In the genomic region with DNA sequence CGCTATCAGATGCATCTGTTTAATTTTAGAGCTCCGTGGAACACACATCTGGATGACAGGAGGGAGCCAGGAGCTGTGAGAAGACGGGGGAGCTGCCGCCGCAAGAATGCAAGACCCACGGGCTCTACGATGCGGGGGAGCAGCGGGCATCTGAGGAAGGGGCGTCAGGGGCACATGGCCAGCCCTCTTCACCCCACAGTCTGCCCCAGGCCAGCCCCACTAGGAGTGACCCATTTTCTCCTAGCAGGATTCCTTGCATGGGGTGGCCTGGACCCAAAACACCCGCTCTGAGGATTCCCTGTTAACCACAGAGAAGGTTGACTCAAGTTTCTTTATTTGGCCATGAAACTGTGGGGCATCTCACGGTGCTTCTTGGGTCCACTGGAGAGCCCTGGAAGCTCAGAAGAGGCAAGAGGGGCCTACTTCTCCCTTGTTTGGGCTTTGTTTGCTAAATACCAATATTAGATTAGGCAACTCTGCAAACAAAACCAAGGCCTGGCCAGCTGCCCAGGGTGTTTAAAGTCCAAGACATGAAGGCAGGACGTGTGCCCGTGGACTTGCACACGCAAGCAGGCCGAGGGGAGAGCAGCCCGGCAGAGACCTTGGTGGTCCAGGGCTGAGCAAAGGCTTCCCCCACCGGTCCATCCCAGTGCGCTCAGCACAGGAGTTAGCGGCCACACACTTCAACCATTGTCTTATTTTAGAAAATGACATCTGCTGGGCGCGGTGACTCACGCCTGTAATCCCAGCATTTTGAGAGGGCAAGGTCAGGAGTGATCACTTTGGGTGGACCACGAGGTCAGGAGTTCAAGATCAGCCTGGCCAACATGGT, we compare ENCODE assay signal across 1 cellular context.
TF ChIP-seq lines count a peak whose summit lies in the region.

No MANE protein-coding gene starts in this region.

TF ChIP-seq in HepG2, 621 proteins besides CTCF, POLR2A, EP300 and RAD21 (continued from another document and continues in another):
- no peak for TF ChIP-seq ATAD3A (CRISPR knock-in tag; IDR thresholded peaks at IDR 0.05)
- TF ChIP-seq, protein P1, sequence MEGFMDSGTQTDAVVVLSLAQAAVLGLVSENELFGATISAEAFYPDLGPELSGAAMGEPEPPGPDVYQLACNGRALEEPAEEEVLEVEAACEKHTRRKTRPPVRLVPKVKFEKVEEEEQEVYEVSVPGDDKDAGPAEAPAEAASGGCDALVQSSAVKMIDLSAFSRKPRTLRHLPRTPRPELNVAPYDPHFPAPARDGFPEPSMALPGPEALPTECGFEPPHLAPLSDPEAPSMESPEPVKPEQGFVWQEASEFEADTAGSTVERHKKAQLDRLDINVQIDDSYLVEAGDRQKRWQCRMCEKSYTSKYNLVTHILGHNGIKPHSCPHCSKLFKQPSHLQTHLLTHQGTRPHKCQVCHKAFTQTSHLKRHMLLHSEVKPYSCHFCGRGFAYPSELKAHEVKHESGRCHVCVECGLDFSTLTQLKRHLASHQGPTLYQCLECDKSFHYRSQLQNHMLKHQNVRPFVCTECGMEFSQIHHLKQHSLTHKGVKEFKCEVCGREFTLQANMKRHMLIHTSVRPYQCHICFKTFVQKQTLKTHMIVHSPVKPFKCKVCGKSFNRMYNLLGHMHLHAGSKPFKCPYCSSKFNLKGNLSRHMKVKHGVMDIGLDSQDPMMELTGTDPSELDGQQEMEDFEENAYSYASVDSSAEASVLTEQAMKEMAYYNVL (CRISPR knock-in tag; IDR thresholded peaks at IDR 0.05; ENCODE audit: borderline replicate concordance) = peak; percentile 86; the same call in 1 of the 2 replicates
- TF ChIP-seq PRPF4 (IDR thresholded peaks at IDR 0.05; ENCODE audit: low read depth, low read length, poor library complexity, severe bottlenecking) = no peak
- TF ChIP-seq ZMYM3 (CRISPR knock-in tag; IDR thresholded peaks at IDR 0.05) = peak; percentile 88
- peak; percentile 53 for TF ChIP-seq BHLHE40 (IDR thresholded peaks at IDR 0.05; ENCODE audit: low read length)
- peak; percentile 36; the same call in 1 of the 2 replicates for TF ChIP-seq PHF8 (CRISPR knock-in tag; IDR thresholded peaks at IDR 0.05)
- TF ChIP-seq, protein P2, sequence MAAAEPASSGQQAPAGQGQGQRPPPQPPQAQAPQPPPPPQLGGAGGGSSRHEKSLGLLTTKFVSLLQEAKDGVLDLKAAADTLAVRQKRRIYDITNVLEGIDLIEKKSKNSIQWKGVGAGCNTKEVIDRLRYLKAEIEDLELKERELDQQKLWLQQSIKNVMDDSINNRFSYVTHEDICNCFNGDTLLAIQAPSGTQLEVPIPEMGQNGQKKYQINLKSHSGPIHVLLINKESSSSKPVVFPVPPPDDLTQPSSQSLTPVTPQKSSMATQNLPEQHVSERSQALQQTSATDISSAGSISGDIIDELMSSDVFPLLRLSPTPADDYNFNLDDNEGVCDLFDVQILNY (CRISPR knock-in tag; conservative IDR thresholded peaks at IDR 0.05) = no peak
- peak; percentile 96 for TF ChIP-seq ARNT2 (CRISPR knock-in tag; IDR thresholded peaks at IDR 0.05; ENCODE audit: low read depth)
- no peak for TF ChIP-seq ZFP36L2 (CRISPR knock-in tag; IDR thresholded peaks at IDR 0.05)
- 0 out of 2 replicates have a peak, but pooled peaks have one; percentile 52 for TF ChIP-seq ZFAT (CRISPR knock-in tag; conservative IDR thresholded peaks at IDR 0.05)
- TF ChIP-seq SRSF4 (IDR thresholded peaks at IDR 0.05; ENCODE audit: low read depth, low read length, poor library complexity, severe bottlenecking) = no peak
- peak; percentile 98 for TF ChIP-seq PITX1 (CRISPR knock-in tag; IDR thresholded peaks at IDR 0.05)
- TF ChIP-seq ZNF7 (CRISPR knock-in tag; IDR thresholded peaks at IDR 0.05) = no peak
- TF ChIP-seq ZNF879 (CRISPR knock-in tag; IDR thresholded peaks at IDR 0.05) = no peak; the same call in 1 of the 2 replicates
- TF ChIP-seq BRCA1 (CRISPR knock-in tag; IDR thresholded peaks at IDR 0.05) = peak; percentile 59; the same call in 1 of the 2 replicates
- TF ChIP-seq STAG1 (CRISPR knock-in tag; IDR thresholded peaks at IDR 0.05) = peak; percentile 51
- TF ChIP-seq, protein P3, sequence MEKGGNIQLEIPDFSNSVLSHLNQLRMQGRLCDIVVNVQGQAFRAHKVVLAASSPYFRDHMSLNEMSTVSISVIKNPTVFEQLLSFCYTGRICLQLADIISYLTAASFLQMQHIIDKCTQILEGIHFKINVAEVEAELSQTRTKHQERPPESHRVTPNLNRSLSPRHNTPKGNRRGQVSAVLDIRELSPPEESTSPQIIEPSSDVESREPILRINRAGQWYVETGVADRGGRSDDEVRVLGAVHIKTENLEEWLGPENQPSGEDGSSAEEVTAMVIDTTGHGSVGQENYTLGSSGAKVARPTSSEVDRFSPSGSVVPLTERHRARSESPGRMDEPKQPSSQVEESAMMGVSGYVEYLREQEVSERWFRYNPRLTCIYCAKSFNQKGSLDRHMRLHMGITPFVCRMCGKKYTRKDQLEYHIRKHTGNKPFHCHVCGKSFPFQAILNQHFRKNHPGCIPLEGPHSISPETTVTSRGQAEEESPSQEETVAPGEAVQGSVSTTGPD (CRISPR knock-in tag; IDR thresholded peaks at IDR 0.05) = peak; percentile 68; the same call in 1 of the 2 replicates
- TF ChIP-seq REXO4 (CRISPR knock-in tag; IDR thresholded peaks at IDR 0.05; ENCODE audit: borderline replicate concordance) = no peak
- TF ChIP-seq ZNF629 (CRISPR knock-in tag; conservative IDR thresholded peaks at IDR 0.05) = no peak
- TF ChIP-seq, protein P4, sequence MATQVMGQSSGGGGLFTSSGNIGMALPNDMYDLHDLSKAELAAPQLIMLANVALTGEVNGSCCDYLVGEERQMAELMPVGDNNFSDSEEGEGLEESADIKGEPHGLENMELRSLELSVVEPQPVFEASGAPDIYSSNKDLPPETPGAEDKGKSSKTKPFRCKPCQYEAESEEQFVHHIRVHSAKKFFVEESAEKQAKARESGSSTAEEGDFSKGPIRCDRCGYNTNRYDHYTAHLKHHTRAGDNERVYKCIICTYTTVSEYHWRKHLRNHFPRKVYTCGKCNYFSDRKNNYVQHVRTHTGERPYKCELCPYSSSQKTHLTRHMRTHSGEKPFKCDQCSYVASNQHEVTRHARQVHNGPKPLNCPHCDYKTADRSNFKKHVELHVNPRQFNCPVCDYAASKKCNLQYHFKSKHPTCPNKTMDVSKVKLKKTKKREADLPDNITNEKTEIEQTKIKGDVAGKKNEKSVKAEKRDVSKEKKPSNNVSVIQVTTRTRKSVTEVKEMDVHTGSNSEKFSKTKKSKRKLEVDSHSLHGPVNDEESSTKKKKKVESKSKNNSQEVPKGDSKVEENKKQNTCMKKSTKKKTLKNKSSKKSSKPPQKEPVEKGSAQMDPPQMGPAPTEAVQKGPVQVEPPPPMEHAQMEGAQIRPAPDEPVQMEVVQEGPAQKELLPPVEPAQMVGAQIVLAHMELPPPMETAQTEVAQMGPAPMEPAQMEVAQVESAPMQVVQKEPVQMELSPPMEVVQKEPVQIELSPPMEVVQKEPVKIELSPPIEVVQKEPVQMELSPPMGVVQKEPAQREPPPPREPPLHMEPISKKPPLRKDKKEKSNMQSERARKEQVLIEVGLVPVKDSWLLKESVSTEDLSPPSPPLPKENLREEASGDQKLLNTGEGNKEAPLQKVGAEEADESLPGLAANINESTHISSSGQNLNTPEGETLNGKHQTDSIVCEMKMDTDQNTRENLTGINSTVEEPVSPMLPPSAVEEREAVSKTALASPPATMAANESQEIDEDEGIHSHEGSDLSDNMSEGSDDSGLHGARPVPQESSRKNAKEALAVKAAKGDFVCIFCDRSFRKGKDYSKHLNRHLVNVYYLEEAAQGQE (IDR thresholded peaks at IDR 0.05; ENCODE audit: borderline replicate concordance in 1 of 2, low read depth in 1 of 2, low read length in 2 of 2) = peak in 1 of 2 experiments; percentile 78; a peak in 2 of 4 replicates
- no peak for TF ChIP-seq ZNF34 (CRISPR knock-in tag; IDR thresholded peaks at IDR 0.05; ENCODE audit: borderline replicate concordance)
- peak; percentile 92 for TF ChIP-seq ZNF501 (CRISPR knock-in tag; IDR thresholded peaks at IDR 0.05)
- 0 out of 2 replicates have a peak, but pooled peaks have one; percentile 33 for TF ChIP-seq KLF11 (CRISPR knock-in tag; IDR thresholded peaks at IDR 0.05)
- no peak for TF ChIP-seq ZNF484 (CRISPR knock-in tag; IDR thresholded peaks at IDR 0.05; ENCODE audit: borderline replicate concordance, low read depth)
- no peak for TF ChIP-seq ZIK1 (CRISPR knock-in tag; IDR thresholded peaks at IDR 0.05; ENCODE audit: borderline replicate concordance, low read depth)
- peak; percentile 99 for TF ChIP-seq NFIC (IDR thresholded peaks at IDR 0.05; ENCODE audit: low read length)
- peak; percentile 84; the same call in 1 of the 2 replicates for TF ChIP-seq NR2C2 (CRISPR knock-in tag; IDR thresholded peaks at IDR 0.05; ENCODE audit: borderline replicate concordance)
- TF ChIP-seq PRMT3 (CRISPR knock-in tag; IDR thresholded peaks at IDR 0.05; ENCODE audit: borderline replicate concordance, low read depth) = no peak
- no peak for TF ChIP-seq MAF1 (CRISPR knock-in tag; IDR thresholded peaks at IDR 0.05; ENCODE audit: borderline replicate concordance)
- TF ChIP-seq, protein P5, sequence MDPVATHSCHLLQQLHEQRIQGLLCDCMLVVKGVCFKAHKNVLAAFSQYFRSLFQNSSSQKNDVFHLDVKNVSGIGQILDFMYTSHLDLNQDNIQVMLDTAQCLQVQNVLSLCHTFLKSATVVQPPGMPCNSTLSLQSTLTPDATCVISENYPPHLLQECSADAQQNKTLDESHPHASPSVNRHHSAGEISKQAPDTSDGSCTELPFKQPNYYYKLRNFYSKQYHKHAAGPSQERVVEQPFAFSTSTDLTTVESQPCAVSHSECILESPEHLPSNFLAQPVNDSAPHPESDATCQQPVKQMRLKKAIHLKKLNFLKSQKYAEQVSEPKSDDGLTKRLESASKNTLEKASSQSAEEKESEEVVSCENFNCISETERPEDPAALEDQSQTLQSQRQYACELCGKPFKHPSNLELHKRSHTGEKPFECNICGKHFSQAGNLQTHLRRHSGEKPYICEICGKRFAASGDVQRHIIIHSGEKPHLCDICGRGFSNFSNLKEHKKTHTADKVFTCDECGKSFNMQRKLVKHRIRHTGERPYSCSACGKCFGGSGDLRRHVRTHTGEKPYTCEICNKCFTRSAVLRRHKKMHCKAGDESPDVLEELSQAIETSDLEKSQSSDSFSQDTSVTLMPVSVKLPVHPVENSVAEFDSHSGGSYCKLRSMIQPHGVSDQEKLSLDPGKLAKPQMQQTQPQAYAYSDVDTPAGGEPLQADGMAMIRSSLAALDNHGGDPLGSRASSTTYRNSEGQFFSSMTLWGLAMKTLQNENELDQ (CRISPR knock-in tag; IDR thresholded peaks at IDR 0.05; ENCODE audit: borderline replicate concordance) = no peak
- peak; percentile 72; the same call in 1 of the 2 replicates for TF ChIP-seq ZNF670 (CRISPR knock-in tag; IDR thresholded peaks at IDR 0.05; ENCODE audit: borderline replicate concordance)
- no peak for TF ChIP-seq EEA1 (CRISPR knock-in tag; IDR thresholded peaks at IDR 0.05; ENCODE audit: borderline replicate concordance)
- TF ChIP-seq ZFP82 (CRISPR knock-in tag; IDR thresholded peaks at IDR 0.05; ENCODE audit: borderline replicate concordance) = peak; percentile 86
- peak; percentile 99 for TF ChIP-seq HMG20A (CRISPR knock-in tag; IDR thresholded peaks at IDR 0.05; ENCODE audit: borderline replicate concordance)
- TF ChIP-seq HNF4A (CRISPR knock-in tag; IDR thresholded peaks at IDR 0.05) = peak; percentile 99
- peak; percentile 99 for TF ChIP-seq NCOA2 (CRISPR knock-in tag; IDR thresholded peaks at IDR 0.05)
- 0 out of 2 replicates have a peak, but pooled peaks have one; percentile 15 for TF ChIP-seq TMF1 (CRISPR knock-in tag; IDR thresholded peaks at IDR 0.05; ENCODE audit: low read depth)
- peak; percentile 55; the same call in 1 of the 2 replicates for TF ChIP-seq ZNF12 (CRISPR knock-in tag; IDR thresholded peaks at IDR 0.05)
- peak; percentile 96 for TF ChIP-seq FOXK1 (CRISPR knock-in tag; IDR thresholded peaks at IDR 0.05; ENCODE audit: borderline replicate concordance, low read depth)
- peak; percentile 92 for TF ChIP-seq MYC (CRISPR knock-in tag; IDR thresholded peaks at IDR 0.05; ENCODE audit: borderline replicate concordance)
- TF ChIP-seq, protein P6, sequence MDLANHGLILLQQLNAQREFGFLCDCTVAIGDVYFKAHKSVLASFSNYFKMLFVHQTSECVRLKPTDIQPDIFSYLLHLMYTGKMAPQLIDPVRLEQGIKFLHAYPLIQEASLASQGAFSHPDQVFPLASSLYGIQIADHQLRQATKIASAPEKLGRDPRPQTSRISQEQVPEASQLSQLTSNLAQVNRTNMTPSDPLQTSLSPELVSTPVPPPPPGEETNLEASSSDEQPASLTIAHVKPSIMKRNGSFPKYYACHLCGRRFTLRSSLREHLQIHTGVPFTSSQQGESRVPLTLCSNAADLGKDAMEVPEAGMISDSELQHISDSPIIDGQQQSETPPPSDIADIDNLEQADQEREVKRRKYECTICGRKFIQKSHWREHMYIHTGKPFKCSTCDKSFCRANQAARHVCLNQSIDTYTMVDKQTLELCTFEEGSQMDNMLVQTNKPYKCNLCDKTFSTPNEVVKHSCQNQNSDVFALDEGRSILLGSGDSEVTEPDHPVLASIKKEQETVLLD (CRISPR knock-in tag; IDR thresholded peaks at IDR 0.05; ENCODE audit: low read depth) = no peak
- TF ChIP-seq TCF7L2 (IDR thresholded peaks at IDR 0.05; ENCODE audit: low read depth, low read length) = no peak
- no peak for TF ChIP-seq RFX5 (IDR thresholded peaks at IDR 0.05; ENCODE audit: low read depth, low read length)
- no peak for TF ChIP-seq DR1 (CRISPR knock-in tag; IDR thresholded peaks at IDR 0.05)
- TF ChIP-seq SSRP1 (CRISPR knock-in tag; IDR thresholded peaks at IDR 0.05) = peak; percentile 31; the same call in 1 of the 2 replicates
- TF ChIP-seq, protein P7, sequence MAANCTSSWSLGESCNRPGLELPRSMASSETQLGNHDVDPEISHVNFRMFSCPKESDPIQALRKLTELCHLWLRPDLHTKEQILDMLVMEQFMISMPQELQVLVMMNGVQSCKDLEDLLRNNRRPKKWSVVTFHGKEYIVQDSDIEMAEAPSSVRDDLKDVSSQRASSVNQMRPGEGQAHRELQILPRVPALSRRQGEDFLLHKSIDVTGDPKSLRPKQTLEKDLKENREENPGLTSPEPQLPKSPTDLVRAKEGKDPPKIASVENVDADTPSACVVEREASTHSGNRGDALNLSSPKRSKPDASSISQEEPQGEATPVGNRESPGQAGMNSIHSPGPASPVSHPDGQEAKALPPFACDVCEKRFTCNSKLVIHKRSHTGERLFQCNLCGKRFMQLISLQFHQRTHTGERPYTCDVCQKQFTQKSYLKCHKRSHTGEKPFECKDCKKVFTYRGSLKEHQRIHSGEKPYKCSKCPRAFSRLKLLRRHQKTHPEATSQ (CRISPR knock-in tag; IDR thresholded peaks at IDR 0.05; ENCODE audit: borderline replicate concordance) = no peak
- TF ChIP-seq ZFX (CRISPR knock-in tag; IDR thresholded peaks at IDR 0.05; ENCODE audit: low read depth) = peak; percentile 78
- TF ChIP-seq KDM5B (CRISPR knock-in tag; IDR thresholded peaks at IDR 0.05; ENCODE audit: borderline replicate concordance) = peak; percentile 59; the same call in 1 of the 2 replicates
- 0 out of 2 replicates have a peak, but pooled peaks have one; percentile 21 for TF ChIP-seq RORA (CRISPR knock-in tag; IDR thresholded peaks at IDR 0.05)
- peak; percentile 56; the same call in 1 of the 2 replicates for TF ChIP-seq BRD4 (CRISPR knock-in tag; IDR thresholded peaks at IDR 0.05)
- no peak for TF ChIP-seq ZNF83 (CRISPR knock-in tag; IDR thresholded peaks at IDR 0.05; ENCODE audit: borderline replicate concordance)
- no peak for TF ChIP-seq ZNF891 (CRISPR knock-in tag; IDR thresholded peaks at IDR 0.05)
- no peak for TF ChIP-seq SOX6 (IDR thresholded peaks at IDR 0.05)
- peak; percentile 99 for TF ChIP-seq SOX6 (CRISPR knock-in tag; IDR thresholded peaks at IDR 0.05)
- no peak for TF ChIP-seq PHF20 (CRISPR knock-in tag; IDR thresholded peaks at IDR 0.05)
- TF ChIP-seq TAF15 (IDR thresholded peaks at IDR 0.05; ENCODE audit: low read depth, low read length, poor library complexity, severe bottlenecking) = no peak
- TF ChIP-seq FOXA3 (CRISPR knock-in tag; IDR thresholded peaks at IDR 0.05) = peak; percentile 97
